Comparison of ENCODE assay signal across 1 cellular context in genomic region chr15:62899090-62899493, GRCh38.
TF ChIP-seq lines count a peak whose summit lies in the region.

No MANE protein-coding gene starts in this region.

TF ChIP-seq in IMR-90, 13 proteins besides CTCF, POLR2A, EP300 and RAD21:
- no peak for TF ChIP-seq MXI1 (IDR thresholded peaks at IDR 0.05; ENCODE audit: borderline replicate concordance, low read depth, low read length)
- TF ChIP-seq RFX5 (IDR thresholded peaks at IDR 0.05; ENCODE audit: low read depth, low read length): no peak
- no peak for TF ChIP-seq BHLHE40 (IDR thresholded peaks at IDR 0.05; ENCODE audit: low read depth, low read length)
- no peak for TF ChIP-seq CHD1 (IDR thresholded peaks at IDR 0.05; ENCODE audit: low read depth, low read length)
- TF ChIP-seq, protein P1, sequence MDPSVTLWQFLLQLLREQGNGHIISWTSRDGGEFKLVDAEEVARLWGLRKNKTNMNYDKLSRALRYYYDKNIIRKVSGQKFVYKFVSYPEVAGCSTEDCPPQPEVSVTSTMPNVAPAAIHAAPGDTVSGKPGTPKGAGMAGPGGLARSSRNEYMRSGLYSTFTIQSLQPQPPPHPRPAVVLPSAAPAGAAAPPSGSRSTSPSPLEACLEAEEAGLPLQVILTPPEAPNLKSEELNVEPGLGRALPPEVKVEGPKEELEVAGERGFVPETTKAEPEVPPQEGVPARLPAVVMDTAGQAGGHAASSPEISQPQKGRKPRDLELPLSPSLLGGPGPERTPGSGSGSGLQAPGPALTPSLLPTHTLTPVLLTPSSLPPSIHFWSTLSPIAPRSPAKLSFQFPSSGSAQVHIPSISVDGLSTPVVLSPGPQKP (IDR thresholded peaks at IDR 0.05; ENCODE audit: borderline replicate concordance, low read depth, low read length): no peak
- TF ChIP-seq MAFK (IDR thresholded peaks at IDR 0.05; ENCODE audit: low read depth, low read length): no peak
TF ChIP-seq in IMR-90: peak in this region for 0.
